In genomic region chr2:70608373-70608772, GRCh38 we compare ENCODE assay signal across 16 cellular contexts.
"Had no signal": no experiment of that assay in that cellular context is flagged by ENCODE, and none has a peak within 500 bp of the region (broad histone marks: within the 10 kb centered on the region; RNA-seq: fewer than 3 reads in every experiment).

No MANE protein-coding gene starts in this region.

- DNase-seq: activated CD4-positive, alpha-beta T cell treated with anti-CD3 and anti-CD28 coated beads, Interleukin-2, amount 50 U/mL, for 4 hours; activated effector memory CD4-positive, alpha-beta T cell treated with Interleukin-2 at 50 U/mL for 16 hours; activated T-cell treated with anti-CD3 and anti-CD28 coated beads, Interleukin-2, amount 50 U/mL, for 1 hour; left cardiac atrium; naive thymus-derived CD8-positive, alpha-beta T cell; stimulated activated CD4-positive, alpha-beta T cell treated with anti-CD3 and anti-CD28 coated beads, Interleukin-2, amount 100 ng/mL, for 24 hours; stimulated activated naive B cell treated with anti-CD40 and anti-IgM and Interleukin-4, amounts not matched to agents 10 μg/mL and 1 μg/mL and 100 μg/mL, for 72 hours; substantia nigra; T-helper 17 cell; transverse colon had no signal

- H3K4me3 ChIP-seq: hepatocyte, lung, prostate gland, transverse colon had no signal

- ATAC-seq: left cardiac atrium; naive thymus-derived CD8-positive, alpha-beta T cell; sciatic nerve; stimulated activated naive B cell treated with anti-CD40 and anti-IgM and Interleukin-4, amounts not matched to agents 10 μg/mL and 1 μg/mL and 100 μg/mL, for 72 hours; T-helper 17 cell had no signal

- FAIRE-seq: colon, TTC549 had no signal
